8 cellular contexts compared by ENCODE assay signal in the genomic region with DNA sequence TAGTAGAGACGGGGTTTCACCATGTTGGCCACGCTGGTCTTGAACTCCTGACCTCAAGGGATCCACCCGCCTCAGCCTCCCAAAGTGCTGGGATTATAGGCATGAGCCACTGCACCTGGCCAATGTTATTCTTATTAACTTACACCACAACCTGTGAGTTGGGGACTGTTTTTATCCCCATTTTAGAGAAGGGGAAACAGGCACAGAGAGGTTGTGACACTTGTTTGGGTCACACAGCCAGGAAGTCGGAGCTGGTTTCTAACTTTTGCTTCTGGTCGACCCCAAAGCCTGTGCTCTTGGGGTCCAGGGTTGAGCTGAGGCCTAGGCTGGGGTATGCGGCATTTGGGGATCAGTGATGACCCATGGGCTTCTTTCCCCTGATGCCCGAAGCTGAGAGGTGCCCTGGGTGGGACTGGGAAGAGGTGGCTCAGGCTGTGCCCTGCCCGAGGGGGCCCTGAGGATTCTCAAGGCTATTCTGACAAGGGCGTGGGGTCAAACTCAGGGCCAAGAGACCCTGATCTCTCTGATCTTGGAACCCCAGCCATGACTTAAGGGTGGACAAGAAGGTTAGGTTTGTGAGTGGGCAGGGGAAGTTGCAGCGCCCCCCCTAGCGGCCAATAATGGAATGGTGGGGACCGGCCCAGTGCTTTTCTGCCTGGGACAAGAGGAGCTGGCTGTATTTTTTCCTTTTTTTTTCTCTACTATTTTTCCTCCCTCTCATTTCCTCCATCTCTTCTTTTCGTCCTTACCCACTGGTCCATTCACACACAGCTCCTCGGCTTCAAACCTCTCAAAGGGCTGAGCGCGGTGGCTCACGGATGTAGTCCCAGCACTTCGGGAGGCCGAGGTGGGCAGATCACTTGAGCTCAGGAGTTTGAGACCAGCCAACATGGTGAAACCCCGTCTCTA. TPM values are rescaled to one million over a fixed set of nuclear protein-coding genes. Genes with fewer than 3 reads are reported as not detected.
DNase-seq lines count a peak whose midpoint lies in the region; ATAC-seq, FAIRE-seq and TF ChIP-seq lines count a peak whose summit lies in the region.

No MANE protein-coding gene starts in this region.

- H3K9ac ChIP-seq in HepG2 (ENCODE audit: insufficient read depth, low read depth, low read length) = no peak overlapping the region

- TF ChIP-seq EP300 in HepG2 (IDR thresholded peaks at IDR 0.05; ENCODE audit: low read depth in 2 of 2, low read length in 2 of 2) (no peak), HepG2 (CRISPR knock-in tag; IDR thresholded peaks at IDR 0.05; ENCODE audit: borderline replicate concordance) (no peak)

- in situ Hi-C loops in HepG2 (cut with HindIII; ENCODE audit: extremely low pct_ligation_motif_present, low pct_unique_long_range_greater_than_20kb) = loop anchor here (5.0 kb wide), 1 partner anchor 118 kb away; no protein-coding TSS in a partner anchor

- H3K4me2 ChIP-seq in HepG2 (ENCODE audit: low read depth, low read length) = no peak overlapping the region

- intact Hi-C loops in HepG2 (cut with micrococcal nuclease; ENCODE audit: unreplicated experiment) = loop anchor here (1.0 to 10.0 kb wide), 3 partner anchors 113 to 230 kb away; a partner anchor contains a TSS

- no peaks in the 10 kb centered on the region for H3K9me3 ChIP-seq in HepG2 (ENCODE audit: low read length)

- H3K4me1 ChIP-seq in HepG2 (ENCODE audit: insufficient read depth, low read length) = peaks cover 29% of the 10 kb centered on the region

- H3K36me3 ChIP-seq in HepG2 (replicated peaks in 1 of 2; ENCODE audit: control insufficient read depth in 1 of 2, insufficient read depth in 2 of 2, low read length in 2 of 2) = no peaks in the 10 kb centered on the region

- TF ChIP-seq CTCF in LNCAP (IDR thresholded peaks at IDR 0.05) (peak; percentile 95), coronary artery (IDR thresholded peaks at IDR 0.05) (peak; percentile 76), HepG2 (CRISPR knock-in tag; IDR thresholded peaks at IDR 0.05) (peak; percentile 80)

- peak; percentile 63 for TF ChIP-seq RAD21 in HepG2 (CRISPR knock-in tag; IDR thresholded peaks at IDR 0.05)

- POLR2A ChIA-PET in HepG2 (lab: Yijun Ruan, JAX) = interaction anchor here (0.5 to 0.6 kb wide), 2 partner anchors 90 to 204 kb away, joined by 3 to 4 read pairs; a partner anchor contains a TSS

- CTCF ChIA-PET in HepG2 (lab: Yijun Ruan, JAX; ENCODE audit: low intra/inter-chr PET ratio, low total read pairs) = interaction anchor here (0.8 to 2.0 kb wide), 3 partner anchors 113 to 228 kb away, joined by 3 to 18 read pairs (median 6); no protein-coding TSS in a partner anchor

- H3K4me3 ChIP-seq in coronary artery (no peak overlapping the region), HepG2 (replicated peaks in 1 of 3; ENCODE audit: insufficient read depth in 1 of 3, low read depth in 2 of 3, low read length in 3 of 3) (no peak overlapping the region)

- DNase-seq in ELR (ENCODE audit: low read depth) (peak; percentile 60), coronary artery (ENCODE audit: low spot score) (no peak), HepG2 (ENCODE audit: low spot score) (peak; percentile 16)
- DNase-seq in activated CD4-positive, alpha-beta T cell treated with anti-CD3 and anti-CD28 coated beads for 24 hours (ENCODE audit: low read depth in 2 of 2) = peak; percentile 29 to 38
- peak; percentile 32 for DNase-seq in stimulated activated CD8-positive, alpha-beta memory T cell treated with anti-CD3 and anti-CD28 coated beads, Interleukin-15, amount 100 ng/mL, for 24 hours (ENCODE audit: low read depth)

- no peak overlapping the region for H3K27ac ChIP-seq in coronary artery
- no peak overlapping the region for H3K27ac ChIP-seq in HepG2 (ENCODE audit: extremely low read length, insufficient read depth, low read length)

- ATAC-seq in HepG2 (peak; percentile 43; the same call in 2 of the 3 replicates), GM21381 (IDR thresholded peaks at IDR 0.05; ENCODE audit: unreplicated experiment) (no peak), GM21576 (IDR thresholded peaks at IDR 0.05; ENCODE audit: unreplicated experiment) (no peak)

- BruUV-seq in HepG2 (replicated peaks; lab: Mats Ljungman, UMichigan) = no TSS peak

- no peak for TF ChIP-seq POLR2A in HepG2 (IDR thresholded peaks at IDR 0.05; ENCODE audit: insufficient read depth in 1 of 2, low read depth in 2 of 2, low read length in 2 of 2)

- H3K79me2 ChIP-seq in HepG2 (ENCODE audit: insufficient read depth, low read length) = no peaks in the 10 kb centered on the region

- WGBS in HepG2 (ENCODE audit: low lambda C conversion rate) = 59% methylated on average over 17 of the region's 20 CpGs

- H2AFZ ChIP-seq in HepG2 (ENCODE audit: low read length) = no peak overlapping the region

- peak; percentile 43 for FAIRE-seq in HepG2 (lab: Jason Lieb, UNC)

- no peaks in the 10 kb centered on the region for H3K27me3 ChIP-seq in HepG2 (ENCODE audit: control insufficient read depth in 1 of 2, insufficient read depth in 2 of 2, low read length in 2 of 2)

- H4K20me1 ChIP-seq in HepG2 (ENCODE audit: insufficient read depth, low read length) = no peaks in the 10 kb centered on the region

RNA-seq across cellular contexts. Expression of a gene that starts 3.0 kb away (rescaled TPM):
- 1.2 and 1.3 TPM in 2 replicates for total RNA-seq in HepG2 (2016; rRNA removed; fragmentation: Illumina TruSeq; extraction: Trizol)
- total RNA-seq in HepG2 (2016; cell fraction: cytosol; rRNA removed; fragmentation: Illumina TruSeq; extraction: Trizol; ENCODE audit: low read depth) = 0.79 and 1.7 TPM in 2 replicates
- total RNA-seq in HepG2 (2016; cell fraction: insoluble cytoplasmic fraction; rRNA removed; fragmentation: Illumina TruSeq; extraction: Trizol) = 1.2 and 1.7 TPM in 2 replicates
- 1.1 and 2.0 TPM in 2 replicates for total RNA-seq in HepG2 (2016; cell fraction: membrane; rRNA removed; fragmentation: Illumina TruSeq; extraction: Trizol)
- 1.4 and 2.0 TPM in 2 replicates for total RNA-seq in HepG2 (2016; cell fraction: nucleus; rRNA removed; fragmentation: Illumina TruSeq; extraction: Trizol)
- 1.7 and 2.9 TPM in 2 replicates for polyA plus RNA-seq in HepG2 (2011; rRNA removed)
- polyA plus RNA-seq in HepG2 (2011; cell fraction: cytosol; rRNA removed) = 1.9 and 3.2 TPM in 2 replicates
- 1.6 and 2.0 TPM in 2 replicates for polyA plus RNA-seq in HepG2 (2011; cell fraction: nucleus; rRNA removed)
- polyA plus RNA-seq in HepG2 (2012) = 0.92 and 1.3 TPM in 2 replicates
- polyA plus RNA-seq in HepG2 (2016; cell fraction: cytosol; fragmentation: Illumina TruSeq; extraction: Trizol; ENCODE audit: low read depth) = 1.1 and 1.5 TPM in 2 replicates
- 2.4 and 3.5 TPM in 2 replicates for polyA plus RNA-seq in HepG2 (2016; cell fraction: insoluble cytoplasmic fraction; fragmentation: Illumina TruSeq; extraction: Trizol; ENCODE audit: low read depth)
- 0.64 and 0.90 TPM in 2 replicates for polyA plus RNA-seq in HepG2 (2016; cell fraction: membrane; fragmentation: Illumina TruSeq; extraction: Trizol; ENCODE audit: low read depth)
- 1.9 and 2.9 TPM in 2 replicates for polyA plus RNA-seq in HepG2 (2016; cell fraction: nucleus; fragmentation: Illumina TruSeq; extraction: Trizol; ENCODE audit: insufficient read depth, low read depth)
- polyA minus RNA-seq in HepG2 (2011; rRNA and poly(A)+ RNA removed; ENCODE audit: low replicate concordance) = 1.1 and 6.5 TPM in 2 replicates
- 0.99 and 1.4 TPM in 2 replicates for polyA minus RNA-seq in HepG2 (2011; cell fraction: cytosol; rRNA and poly(A)+ RNA removed)
- 1.5 TPM in 2 replicates for polyA minus RNA-seq in HepG2 (2011; cell fraction: nucleus; rRNA and poly(A)+ RNA removed)

RNA-seq across cellular contexts. Expression of a gene that starts 21.5 kb away (rescaled TPM):
- total RNA-seq in HepG2 (2016; rRNA removed; fragmentation: Illumina TruSeq; extraction: Trizol) = not detected in 2 replicates
- not detected in 2 replicates for total RNA-seq in HepG2 (2016; cell fraction: cytosol; rRNA removed; fragmentation: Illumina TruSeq; extraction: Trizol; ENCODE audit: low read depth)
- total RNA-seq in HepG2 (2016; cell fraction: insoluble cytoplasmic fraction; rRNA removed; fragmentation: Illumina TruSeq; extraction: Trizol) = not detected in 2 replicates
- not detected in 2 replicates for total RNA-seq in HepG2 (2016; cell fraction: membrane; rRNA removed; fragmentation: Illumina TruSeq; extraction: Trizol)
- total RNA-seq in HepG2 (2016; cell fraction: nucleus; rRNA removed; fragmentation: Illumina TruSeq; extraction: Trizol) = not detected in 2 replicates
- not detected in 2 replicates for polyA plus RNA-seq in HepG2 (2011; rRNA removed)
- not detected in 2 replicates for polyA plus RNA-seq in HepG2 (2011; cell fraction: cytosol; rRNA removed)
- polyA plus RNA-seq in HepG2 (2011; cell fraction: nucleus; rRNA removed) = not detected in 2 replicates
- not detected in 2 replicates for polyA plus RNA-seq in HepG2 (2012)
- not detected in 2 replicates for polyA plus RNA-seq in HepG2 (2016; cell fraction: cytosol; fragmentation: Illumina TruSeq; extraction: Trizol; ENCODE audit: low read depth)
- not detected in 2 replicates for polyA plus RNA-seq in HepG2 (2016; cell fraction: insoluble cytoplasmic fraction; fragmentation: Illumina TruSeq; extraction: Trizol; ENCODE audit: low read depth)
- not detected in 2 replicates for polyA plus RNA-seq in HepG2 (2016; cell fraction: membrane; fragmentation: Illumina TruSeq; extraction: Trizol; ENCODE audit: low read depth)
- not detected in 2 replicates for polyA plus RNA-seq in HepG2 (2016; cell fraction: nucleus; fragmentation: Illumina TruSeq; extraction: Trizol; ENCODE audit: insufficient read depth, low read depth)
- polyA minus RNA-seq in HepG2 (2011; rRNA and poly(A)+ RNA removed; ENCODE audit: low replicate concordance) = not detected in 2 replicates
- polyA minus RNA-seq in HepG2 (2011; cell fraction: cytosol; rRNA and poly(A)+ RNA removed) = not detected in 2 replicates
- polyA minus RNA-seq in HepG2 (2011; cell fraction: nucleus; rRNA and poly(A)+ RNA removed) = not detected in 2 replicates

RNA-seq across cellular contexts. Expression of a gene that starts 46.5 kb away (rescaled TPM):
- total RNA-seq in HepG2 (2016; rRNA removed; fragmentation: Illumina TruSeq; extraction: Trizol) = not detected in 2 replicates
- total RNA-seq in HepG2 (2016; cell fraction: cytosol; rRNA removed; fragmentation: Illumina TruSeq; extraction: Trizol; ENCODE audit: low read depth) = not detected in 2 replicates
- not detected in 2 replicates for total RNA-seq in HepG2 (2016; cell fraction: insoluble cytoplasmic fraction; rRNA removed; fragmentation: Illumina TruSeq; extraction: Trizol)
- not detected in 2 replicates for total RNA-seq in HepG2 (2016; cell fraction: membrane; rRNA removed; fragmentation: Illumina TruSeq; extraction: Trizol)
- total RNA-seq in HepG2 (2016; cell fraction: nucleus; rRNA removed; fragmentation: Illumina TruSeq; extraction: Trizol) = not detected in 2 replicates
- 0.01 TPM in 1 of 2 replicates, not detected in the other for polyA plus RNA-seq in HepG2 (2011; rRNA removed)
- 0.04 and 0.07 TPM in 2 replicates for polyA plus RNA-seq in HepG2 (2011; cell fraction: cytosol; rRNA removed)
- polyA plus RNA-seq in HepG2 (2011; cell fraction: nucleus; rRNA removed) = not detected in 2 replicates
- polyA plus RNA-seq in HepG2 (2012) = not detected in 2 replicates
- polyA plus RNA-seq in HepG2 (2016; cell fraction: cytosol; fragmentation: Illumina TruSeq; extraction: Trizol; ENCODE audit: low read depth) = not detected in 2 replicates
- polyA plus RNA-seq in HepG2 (2016; cell fraction: insoluble cytoplasmic fraction; fragmentation: Illumina TruSeq; extraction: Trizol; ENCODE audit: low read depth) = not detected in 2 replicates
- polyA plus RNA-seq in HepG2 (2016; cell fraction: membrane; fragmentation: Illumina TruSeq; extraction: Trizol; ENCODE audit: low read depth) = not detected in 2 replicates
- not detected in 2 replicates for polyA plus RNA-seq in HepG2 (2016; cell fraction: nucleus; fragmentation: Illumina TruSeq; extraction: Trizol; ENCODE audit: insufficient read depth, low read depth)
- polyA minus RNA-seq in HepG2 (2011; rRNA and poly(A)+ RNA removed; ENCODE audit: low replicate concordance) = not detected in 2 replicates
- polyA minus RNA-seq in HepG2 (2011; cell fraction: cytosol; rRNA and poly(A)+ RNA removed) = not detected in 2 replicates
- polyA minus RNA-seq in HepG2 (2011; cell fraction: nucleus; rRNA and poly(A)+ RNA removed) = not detected in 2 replicates
